10 cellular contexts compared by ENCODE assay signal in the genomic region with DNA sequence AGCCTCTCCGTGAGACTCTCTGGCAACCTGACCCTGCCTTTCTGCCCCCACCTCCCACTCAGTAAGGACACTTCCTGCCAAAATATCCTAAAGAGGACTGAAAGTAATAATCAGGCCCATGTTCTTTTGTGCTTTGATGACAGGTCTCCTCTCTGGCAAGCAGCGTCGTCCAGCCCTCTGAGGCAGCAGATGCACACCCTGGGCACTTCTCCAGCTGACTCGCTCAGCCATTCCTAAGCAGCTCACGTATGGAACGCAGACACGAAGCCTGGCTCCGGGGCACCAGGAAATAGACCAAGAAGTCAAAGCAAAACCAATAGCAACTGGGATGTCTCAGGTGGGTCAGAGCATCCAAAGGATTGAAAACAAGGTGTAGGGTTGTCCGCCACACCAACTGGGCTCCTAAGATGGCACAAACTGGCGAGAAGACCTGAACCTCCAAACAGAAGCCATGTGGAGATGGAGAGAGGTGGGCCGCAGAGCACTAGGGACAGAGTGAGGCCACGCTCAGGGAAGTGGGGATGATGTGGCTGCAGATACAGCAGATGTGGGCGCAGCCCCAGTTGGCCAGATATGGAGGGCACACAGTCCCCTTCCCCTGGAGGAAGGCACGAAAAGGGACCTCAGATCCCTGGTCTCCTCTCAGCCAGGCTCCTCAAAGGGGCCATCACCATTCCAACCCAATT. TPM values are rescaled to one million over a fixed set of nuclear protein-coding genes. Genes with fewer than 3 reads are reported as not detected.
A peak's percentile ranks its signal among the peaks of the same experiment; 100 is the strongest.
DNase-seq lines count a peak whose midpoint lies in the region; ATAC-seq and TF ChIP-seq lines count a peak whose summit lies in the region.
"Had no signal": no experiment of that assay in that cellular context is flagged by ENCODE, and none has a peak within 500 bp of the region (broad histone marks: within the 10 kb centered on the region; RNA-seq: fewer than 3 reads in every experiment).

No MANE protein-coding gene starts in this region.

- H3K27ac ChIP-seq in RWPE1: no peak overlapping the region
- H3K27ac ChIP-seq in prostate gland: no peak overlapping the region
- H3K27ac ChIP-seq: C4-2B, KMS-11 had no signal

- CTCF ChIA-PET in RWPE1 (lab: Yijun Ruan, JAX): no interaction called here

- H3K36me3 Mint-ChIP-seq in T-helper 2 cell treated with Interferon-gamma antibody and Interleukin-4, amounts not matched to agents 5 μg/mL and 100 μg/mL, for 36 hours (ENCODE audit: low read depth): peaks cover 46% of the 10 kb centered on the region

- peaks cover 26% of the 10 kb centered on the region for H3K4me1 Mint-ChIP-seq in T-helper 2 cell treated with Interferon-gamma antibody and Interleukin-4, amounts not matched to agents 5 μg/mL and 100 μg/mL, for 36 hours (ENCODE audit: low read depth)

- no peaks in the 10 kb centered on the region for H3K36me3 ChIP-seq in prostate gland

- WGBS in prostate gland: 54% methylated on average over 14 of the region's 14 CpGs

- no peak for TF ChIP-seq POLR2A in prostate gland (IDR thresholded peaks at IDR 0.05)

- no peaks in the 10 kb centered on the region for H3K9me3 ChIP-seq in prostate gland

- POLR2A ChIA-PET in RWPE1 (lab: Yijun Ruan, JAX; ENCODE audit: low non-redundant PET): no interaction called here

- H3K27me3 ChIP-seq in prostate gland (replicated peaks; ENCODE audit: insufficient read depth): no peaks in the 10 kb centered on the region

- H3K9me3 Mint-ChIP-seq in T-helper 2 cell treated with Interferon-gamma antibody and Interleukin-4, amounts not matched to agents 5 μg/mL and 100 μg/mL, for 36 hours: no peaks in the 10 kb centered on the region

- intact Hi-C loops in prostate gland (cut with DNase I): no loop called here

- peaks cover 2% of the 10 kb centered on the region for H3K4me1 ChIP-seq in prostate gland (replicated peaks)

- H3K4me3 ChIP-seq in fibroblast of villous mesenchyme (ENCODE audit: low read depth, low read length) (no peak overlapping the region), prostate gland (no peak overlapping the region)

- no peaks in the 10 kb centered on the region for H3K27me3 Mint-ChIP-seq in T-helper 2 cell treated with Interferon-gamma antibody and Interleukin-4, amounts not matched to agents 5 μg/mL and 100 μg/mL, for 36 hours (ENCODE audit: low read depth)

- no peak for ATAC-seq in GM19395 (IDR thresholded peaks at IDR 0.05; ENCODE audit: unreplicated experiment)

- H3K4me3 Mint-ChIP-seq in T-helper 2 cell treated with Interferon-gamma antibody and Interleukin-4, amounts not matched to agents 5 μg/mL and 100 μg/mL, for 36 hours: peak overlapping the region; percentile 90

- no peak overlapping the region for H3K27ac Mint-ChIP-seq in T-helper 2 cell treated with Interferon-gamma antibody and Interleukin-4, amounts not matched to agents 5 μg/mL and 100 μg/mL, for 36 hours

- TF ChIP-seq CTCF in RWPE1 (conservative IDR thresholded peaks at IDR 0.05; ENCODE audit: low read depth): no peak
- TF ChIP-seq CTCF in fibroblast of villous mesenchyme (IDR thresholded peaks at IDR 0.05; ENCODE audit: insufficient read depth, low read depth, low read length): no peak
- TF ChIP-seq CTCF in prostate gland (IDR thresholded peaks at IDR 0.05): no peak

- DNase-seq in T-helper 2 cell treated with Interferon-gamma antibody and Interleukin-4, amounts not matched to agents 5 μg/mL and 100 μg/mL, for 36 hours (ENCODE audit: low spot score): no peak
- no peak for DNase-seq in T-helper 2 cell
- DNase-seq in RWPE1 (ENCODE audit: low spot score): peak; percentile 33
- peak; percentile 36 for DNase-seq in fibroblast of villous mesenchyme (ENCODE audit: low read depth)
- peak; percentile 43 for DNase-seq in stromal cell of bone marrow (ENCODE audit: low read depth)
- DNase-seq in GF-D8 (lab: John Stamatoyannopoulos, UW): no peak
- DNase-seq in prostate gland (ENCODE audit: low spot score): no peak

RNA-seq across cellular contexts. Expression of a gene that starts 2.4 kb away (rescaled TPM):
- total RNA-seq in fibroblast of villous mesenchyme: 1.9 and 2.2 TPM in 2 replicates
- 10 to 100 TPM in 1 of 2 donors, 1 to 10 TPM in 1; 5.0 to 86.6 TPM for total RNA-seq in prostate gland

Comparison
In these comparisons a context has a peak if more than half of its experiments do, and no peak if none do; other contexts are left out.
1. DNase-seq: peak in RWPE1 (single experiment), fibroblast of villous mesenchyme (single experiment) and stromal cell of bone marrow (single experiment); none in T-helper 2 cell treated with Interferon-gamma antibody and Interleukin-4, amounts not matched to agents 5 μg/mL and 100 μg/mL, for 36 hours (single experiment), T-helper 2 cell (0 of 5), GF-D8 (single experiment) and prostate gland (single experiment).